In the genomic region with DNA sequence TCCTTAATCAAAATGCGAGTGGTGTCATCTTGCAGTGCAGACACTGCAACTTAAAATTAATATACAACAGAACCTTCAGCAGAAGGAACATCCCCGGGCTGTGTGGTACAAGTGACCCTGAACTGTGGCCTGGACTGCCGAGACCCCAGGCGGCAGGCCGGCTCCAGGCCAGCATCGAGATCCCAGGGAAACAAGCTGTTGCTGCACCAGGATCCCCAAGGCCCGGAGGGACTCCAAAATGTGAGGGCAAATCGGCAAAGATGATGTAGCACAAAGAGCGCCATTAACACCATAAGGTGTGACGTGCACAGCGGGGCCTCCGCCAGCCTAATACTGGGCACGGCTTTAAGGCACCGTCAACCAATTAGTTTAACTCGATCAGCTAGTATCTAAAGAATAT, we compare ENCODE assay signal across 1 cellular context.
TF ChIP-seq lines count a peak whose summit lies in the region.

No MANE protein-coding gene starts in this region.

TF ChIP-seq in GM23338, 12 proteins besides CTCF, POLR2A, EP300 and RAD21 (continued from another document):
- TF ChIP-seq, protein P1, sequence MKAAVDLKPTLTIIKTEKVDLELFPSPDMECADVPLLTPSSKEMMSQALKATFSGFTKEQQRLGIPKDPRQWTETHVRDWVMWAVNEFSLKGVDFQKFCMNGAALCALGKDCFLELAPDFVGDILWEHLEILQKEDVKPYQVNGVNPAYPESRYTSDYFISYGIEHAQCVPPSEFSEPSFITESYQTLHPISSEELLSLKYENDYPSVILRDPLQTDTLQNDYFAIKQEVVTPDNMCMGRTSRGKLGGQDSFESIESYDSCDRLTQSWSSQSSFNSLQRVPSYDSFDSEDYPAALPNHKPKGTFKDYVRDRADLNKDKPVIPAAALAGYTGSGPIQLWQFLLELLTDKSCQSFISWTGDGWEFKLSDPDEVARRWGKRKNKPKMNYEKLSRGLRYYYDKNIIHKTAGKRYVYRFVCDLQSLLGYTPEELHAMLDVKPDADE (IDR thresholded peaks at IDR 0.05) = no peak
- TF ChIP-seq EZH2phosphoT487 (IDR thresholded peaks at IDR 0.05; ENCODE audit: unreplicated experiment) = no peak
